Comparison of ENCODE assay signal across 21 cellular contexts in the genomic region with DNA sequence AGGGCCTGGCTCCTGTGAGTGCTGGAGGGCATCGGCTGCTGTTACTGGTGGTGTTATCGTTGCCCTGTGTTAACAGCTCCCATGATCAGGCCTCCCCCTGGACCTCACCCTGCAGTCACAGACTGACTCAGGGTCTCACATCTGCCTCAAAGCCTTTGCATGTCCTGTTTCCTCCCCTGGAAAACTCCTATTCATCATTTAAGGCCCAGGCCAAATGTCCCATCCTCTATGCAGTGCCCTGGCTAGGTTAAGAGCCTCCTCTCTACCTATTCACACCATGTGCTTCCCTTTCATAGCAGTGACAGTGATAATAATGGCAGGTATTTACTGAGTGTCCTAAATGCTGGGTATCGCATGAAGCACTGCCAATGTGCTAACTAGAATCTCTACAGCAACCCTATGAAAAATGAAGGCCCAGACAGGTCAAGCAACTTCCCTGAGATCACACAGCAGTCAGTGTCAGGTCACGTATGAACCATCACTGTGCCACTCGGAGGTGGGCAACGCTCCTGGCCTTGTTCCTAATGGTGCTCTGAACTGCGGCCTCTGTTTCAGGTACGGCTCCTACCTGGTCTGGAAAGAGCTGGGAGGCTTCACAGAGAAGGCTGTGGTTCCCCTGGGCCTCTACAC. TPM values are rescaled to one million over a fixed set of nuclear protein-coding genes. Genes with fewer than 3 reads are reported as not detected.
"Had no signal": no experiment of that assay in that cellular context is flagged by ENCODE, and none has a peak within 500 bp of the region (broad histone marks: within the 10 kb centered on the region; RNA-seq: fewer than 3 reads in every experiment).

No MANE protein-coding gene starts in this region.

- ATAC-seq: activated CD8-positive, alpha-beta memory T cell treated with anti-CD3 and anti-CD28 coated beads, Interleukin-2, amount 10 ng/mL, durations not matched to agents 7 days and 5 days; activated T-cell treated with anti-CD3 and anti-CD28 coated beads, Interleukin-2, amount 50 U/mL, for 4 hours; sciatic nerve; stimulated activated effector memory CD8-positive, alpha-beta T cell treated with anti-CD3 and anti-CD28 coated beads, Interleukin-12 subunit alpha, Interleukin-12 subunit beta, amount 100 ng/mL, for 72 hours had no signal

- H3K27ac ChIP-seq: brain microvascular endothelial cell, lower lobe of right lung, parathyroid adenoma had no signal

- H3K27ac Mint-ChIP-seq: activated CD4-positive, alpha-beta memory T cell treated with anti-CD3 and anti-CD28 coated beads for 36 hours; activated CD8-positive, alpha-beta memory T cell treated with anti-CD3 and anti-CD28 coated beads, Interleukin-2, amount 10 ng/mL, durations not matched to agents 7 days and 5 days; activated naive CD4-positive, alpha-beta T cell treated with anti-CD3 and anti-CD28 coated beads, Interleukin-2, amount 10 ng/mL, durations not matched to agents 7 days and 5 days; stimulated activated effector memory CD8-positive, alpha-beta T cell treated with anti-CD3 and anti-CD28 coated beads, Interleukin-12 subunit alpha, Interleukin-12 subunit beta, amount 100 ng/mL, for 72 hours; T-helper 2 cell treated with Interferon-gamma antibody and Interleukin-4, amounts not matched to agents 5 μg/mL and 100 μg/mL, for 36 hours had no signal

- H3K79me2 ChIP-seq: parathyroid adenoma had no signal

- H3K4me3 ChIP-seq: lower lobe of right lung, smooth muscle cell had no signal

- FAIRE-seq: colon, endometrium, frontal cortex, TTC549 had no signal

- H3K27me3 Mint-ChIP-seq: activated CD4-positive, alpha-beta memory T cell treated with anti-CD3 and anti-CD28 coated beads for 36 hours; activated CD8-positive, alpha-beta memory T cell treated with anti-CD3 and anti-CD28 coated beads, Interleukin-2, amount 10 ng/mL, durations not matched to agents 7 days and 5 days; activated naive CD4-positive, alpha-beta T cell treated with anti-CD3 and anti-CD28 coated beads, Interleukin-2, amount 10 ng/mL, durations not matched to agents 7 days and 5 days had no signal

- H3K4me1 Mint-ChIP-seq: activated naive CD4-positive, alpha-beta T cell treated with anti-CD3 and anti-CD28 coated beads, Interleukin-2, amount 10 ng/mL, durations not matched to agents 7 days and 5 days had no signal

- H3K9me3 ChIP-seq: lower lobe of right lung had no signal

- H3K9ac ChIP-seq: parathyroid adenoma had no signal

- H3K9me3 Mint-ChIP-seq: activated CD4-positive, alpha-beta memory T cell treated with anti-CD3 and anti-CD28 coated beads for 36 hours; activated naive CD4-positive, alpha-beta T cell treated with anti-CD3 and anti-CD28 coated beads, Interleukin-2, amount 10 ng/mL, durations not matched to agents 7 days and 5 days; activated T-cell treated with anti-CD3 and anti-CD28 coated beads, Interleukin-2, amount 50 U/mL, for 4 hours; stimulated activated effector memory CD8-positive, alpha-beta T cell treated with anti-CD3 and anti-CD28 coated beads, Interleukin-12 subunit alpha, Interleukin-12 subunit beta, amount 100 ng/mL, for 72 hours; T-helper 2 cell treated with Interferon-gamma antibody and Interleukin-4, amounts not matched to agents 5 μg/mL and 100 μg/mL, for 36 hours had no signal

- H3K4me2 ChIP-seq: smooth muscle cell had no signal

- DNase-seq: activated CD4-positive, alpha-beta memory T cell treated with anti-CD3 and anti-CD28 coated beads for 36 hours; activated CD8-positive, alpha-beta memory T cell treated with anti-CD3 and anti-CD28 coated beads, Interleukin-2, amount 10 ng/mL, durations not matched to agents 7 days and 5 days; activated naive CD4-positive, alpha-beta T cell treated with anti-CD3 and anti-CD28 coated beads, Interleukin-2, amount 10 ng/mL, durations not matched to agents 7 days and 5 days; activated T-cell treated with anti-CD3 and anti-CD28 coated beads, Interleukin-2, amount 50 U/mL, for 4 hours; brain microvascular endothelial cell; central memory CD4-positive, alpha-beta T cell; hypothalamus; islet precursor cell; lower lobe of right lung; midbrain; stimulated activated CD4-positive, alpha-beta T cell treated with anti-CD3 and anti-CD28 coated beads, Interleukin-4, amount 100 ng/mL, for 24 hours had no signal

- H3K4me3 Mint-ChIP-seq: activated CD4-positive, alpha-beta memory T cell treated with anti-CD3 and anti-CD28 coated beads for 36 hours; activated CD8-positive, alpha-beta memory T cell treated with anti-CD3 and anti-CD28 coated beads, Interleukin-2, amount 10 ng/mL, durations not matched to agents 7 days and 5 days; activated naive CD4-positive, alpha-beta T cell treated with anti-CD3 and anti-CD28 coated beads, Interleukin-2, amount 10 ng/mL, durations not matched to agents 7 days and 5 days; activated T-cell treated with anti-CD3 and anti-CD28 coated beads, Interleukin-2, amount 50 U/mL, for 4 hours; stimulated activated effector memory CD8-positive, alpha-beta T cell treated with anti-CD3 and anti-CD28 coated beads, Interleukin-12 subunit alpha, Interleukin-12 subunit beta, amount 100 ng/mL, for 72 hours; T-helper 2 cell treated with Interferon-gamma antibody and Interleukin-4, amounts not matched to agents 5 μg/mL and 100 μg/mL, for 36 hours had no signal

- H2AFZ ChIP-seq: parathyroid adenoma had no signal

- H3K27me3 ChIP-seq: brain microvascular endothelial cell had no signal

- H3K4me1 ChIP-seq: parathyroid adenoma had no signal

RNA-seq across cellular contexts. Expression of gene BIK, which starts 50.1 kb away (rescaled TPM):
- total RNA-seq: aorta, frontal cortex, sciatic nerve had no signal
